Comparison of ENCODE assay signal across 35 cellular contexts in the genomic region with DNA sequence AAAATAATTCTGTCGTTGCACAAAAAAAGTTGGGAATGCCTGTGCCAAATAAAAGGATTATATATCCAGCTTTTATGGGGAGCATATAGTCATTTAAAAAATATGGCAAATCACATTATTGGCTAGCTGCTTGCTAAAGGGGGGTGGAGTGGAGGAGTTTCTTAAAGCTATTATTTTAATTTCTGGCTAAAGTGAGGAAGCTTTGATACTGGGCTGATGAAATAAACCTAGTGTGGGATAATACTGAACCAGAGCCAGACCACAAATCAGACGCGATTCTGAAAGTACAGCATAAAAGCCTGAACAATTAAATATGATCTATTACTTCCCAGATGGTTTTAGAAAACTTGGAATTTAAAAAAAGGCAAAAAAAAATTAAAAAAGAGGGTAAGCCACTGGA. TPM values are rescaled to one million over a fixed set of nuclear protein-coding genes. Genes with fewer than 3 reads are reported as not detected.
DNase-seq lines count a peak whose midpoint lies in the region; ATAC-seq, FAIRE-seq and TF ChIP-seq lines count a peak whose summit lies in the region.
"Had no signal": no experiment of that assay in that cellular context is flagged by ENCODE, and none has a peak within 500 bp of the region (broad histone marks: within the 10 kb centered on the region; RNA-seq: fewer than 3 reads in every experiment).

No MANE protein-coding gene starts in this region.

- no peak for FAIRE-seq in H54 (lab: Jason Lieb, UNC)
- FAIRE-seq: urothelium cell line had no signal

- H3K27ac Mint-ChIP-seq in progenitor cell of endocrine pancreas: no peak overlapping the region
- H3K27ac Mint-ChIP-seq: activated CD8-positive, alpha-beta T cell treated with anti-CD3 and anti-CD28 coated beads, Interleukin-2, amount 10 ng/mL, durations not matched to agents 7 days and 5 days; stimulated activated naive CD8-positive, alpha-beta T cell treated with anti-CD3 and anti-CD28 coated beads, Interleukin-15, amount 100 ng/mL, for 72 hours had no signal

- peaks cover 0 to 6% of the 10 kb centered on the region in 2 donors for H3K36me3 ChIP-seq in vagina

- no peak overlapping the region for H3K4me3 ChIP-seq in fibroblast of the aortic adventitia (ENCODE audit: low read depth, low read length)
- H3K4me3 ChIP-seq in vagina: no peak overlapping the region
- H3K4me3 ChIP-seq: cardiac muscle cell, gastroesophageal sphincter, thoracic aorta had no signal

- H3K27ac ChIP-seq in vagina: no peak overlapping the region
- H3K27ac ChIP-seq: cardiac muscle cell, gastroesophageal sphincter, thoracic aorta, VCaP had no signal

- TF ChIP-seq POLR2A in H54 (IDR thresholded peaks at IDR 0.05; ENCODE audit: low read depth, low read length) (no peak), vagina (IDR thresholded peaks at IDR 0.05) (no peak)

- TF ChIP-seq CTCF in fibroblast of the aortic adventitia (IDR thresholded peaks at IDR 0.05; ENCODE audit: insufficient read depth, low read length): no peak
- no peak for TF ChIP-seq CTCF in progenitor cell of endocrine pancreas (IDR thresholded peaks at IDR 0.05; ENCODE audit: unreplicated experiment)
- TF ChIP-seq CTCF in vagina (IDR thresholded peaks at IDR 0.05): no peak

- intact Hi-C loops in sciatic nerve (cut with DNase I) (no loop called here), vagina (cut with DNase I) (no loop called here)

- no peaks in the 10 kb centered on the region for H3K27me3 Mint-ChIP-seq in progenitor cell of endocrine pancreas
- H3K27me3 Mint-ChIP-seq: stimulated activated naive CD8-positive, alpha-beta T cell treated with anti-CD3 and anti-CD28 coated beads, Interleukin-15, amount 100 ng/mL, for 72 hours had no signal

- H3K27me3 ChIP-seq in vagina: no peaks in the 10 kb centered on the region
- H3K27me3 ChIP-seq: cardiac muscle cell, gastroesophageal sphincter had no signal

- DNase-seq in GM03348 (ENCODE audit: low spot score): peak; percentile 61
- peak; percentile 31 for DNase-seq in astrocyte of the hippocampus (ENCODE audit: low read depth, low spot score)
- peak; percentile 76 for DNase-seq in fibroblast of the aortic adventitia (ENCODE audit: low read depth)
- DNase-seq in sciatic nerve (ENCODE audit: low spot score): no peak
- no peak for DNase-seq in progenitor cell of endocrine pancreas (ENCODE audit: low spot score, unreplicated experiment)
- no peak for DNase-seq in H54 (ENCODE audit: insufficient read length, low spot score)
- no peak for DNase-seq in vagina (ENCODE audit: extremely low spot score in 2 of 2)
- DNase-seq in LoVo (ENCODE audit: low spot score): no peak
- DNase-seq: ACHN; activated CD4-positive, alpha-beta T cell treated with anti-CD3 and anti-CD28 coated beads for 4 hours; activated CD8-positive, alpha-beta T cell treated with anti-CD3 and anti-CD28 coated beads, Interleukin-2, amount 10 ng/mL, durations not matched to agents 7 days and 5 days; activated naive CD4-positive, alpha-beta T cell treated with anti-CD3 and anti-CD28 coated beads, Interleukin-2, amount 50 U/mL, for 16 hours; amygdala; C1 segment of cervical spinal cord; cortex of kidney; effector memory CD4-positive, alpha-beta T cell; erythroblast; hypothalamus; mesendoderm; NCI-H2107; NCI-H446; NCI-H748 treated with DMSO at 0.1 percent for 48 hours; right cardiac atrium; SIG-M5; stimulated activated CD8-positive, alpha-beta memory T cell treated with anti-CD3 and anti-CD28 coated beads, Interleukin-4, amount 100 ng/mL, for 48 hours; stimulated activated naive CD8-positive, alpha-beta T cell treated with anti-CD3 and anti-CD28 coated beads, Interleukin-15, amount 100 ng/mL, for 72 hours; SW 1271; T1000 had no signal

- no peaks in the 10 kb centered on the region for H3K9me3 ChIP-seq in vagina
- H3K9me3 ChIP-seq: thoracic aorta had no signal

- peaks cover 2% of the 10 kb centered on the region for H3K4me1 Mint-ChIP-seq in progenitor cell of endocrine pancreas (ENCODE audit: low read depth)
- H3K4me1 Mint-ChIP-seq: stimulated activated naive CD8-positive, alpha-beta T cell treated with anti-CD3 and anti-CD28 coated beads, Interleukin-15, amount 100 ng/mL, for 72 hours had no signal

- no peak overlapping the region for H3K4me3 Mint-ChIP-seq in progenitor cell of endocrine pancreas (ENCODE audit: low read depth)
- H3K4me3 Mint-ChIP-seq: activated CD8-positive, alpha-beta T cell treated with anti-CD3 and anti-CD28 coated beads, Interleukin-2, amount 10 ng/mL, durations not matched to agents 7 days and 5 days; stimulated activated naive CD8-positive, alpha-beta T cell treated with anti-CD3 and anti-CD28 coated beads, Interleukin-15, amount 100 ng/mL, for 72 hours had no signal

- peaks cover 9% of the 10 kb centered on the region for H3K9me3 Mint-ChIP-seq in progenitor cell of endocrine pancreas (ENCODE audit: low read depth)

- ATAC-seq in sciatic nerve: peak; percentile 53
- ATAC-seq: activated CD8-positive, alpha-beta T cell treated with anti-CD3 and anti-CD28 coated beads, Interleukin-2, amount 10 ng/mL, durations not matched to agents 7 days and 5 days; gastroesophageal sphincter; HCT116; left lobe of liver; right cardiac atrium; stimulated activated naive CD8-positive, alpha-beta T cell treated with anti-CD3 and anti-CD28 coated beads, Interleukin-15, amount 100 ng/mL, for 72 hours had no signal

- no peaks in the 10 kb centered on the region for H3K4me1 ChIP-seq in vagina

- H3K36me3 Mint-ChIP-seq in progenitor cell of endocrine pancreas (ENCODE audit: insufficient read depth): peaks cover 21% of the 10 kb centered on the region

RNA-seq across cellular contexts. Expression of gene POLR2M, which starts 14.3 kb away (rescaled TPM):
- total RNA-seq in fibroblast of the aortic adventitia (ENCODE audit: low replicate concordance) (78.8 and 285 TPM in 2 replicates), sciatic nerve (78.3 TPM), progenitor cell of endocrine pancreas (57.0 and 64.3 TPM in 2 replicates), vagina (204 TPM)

Comparison
In these comparisons a context has a peak if more than half of its experiments do, and no peak if none do; other contexts are left out.
1. DNase-seq: peak in GM03348 (single experiment), astrocyte of the hippocampus (single experiment) and fibroblast of the aortic adventitia (single experiment); none in sciatic nerve (single experiment), progenitor cell of endocrine pancreas (single experiment), H54 (single experiment), vagina (0 of 2) and LoVo (single experiment).